Comparison of ENCODE assay signal across 1 cellular context in the genomic region with DNA sequence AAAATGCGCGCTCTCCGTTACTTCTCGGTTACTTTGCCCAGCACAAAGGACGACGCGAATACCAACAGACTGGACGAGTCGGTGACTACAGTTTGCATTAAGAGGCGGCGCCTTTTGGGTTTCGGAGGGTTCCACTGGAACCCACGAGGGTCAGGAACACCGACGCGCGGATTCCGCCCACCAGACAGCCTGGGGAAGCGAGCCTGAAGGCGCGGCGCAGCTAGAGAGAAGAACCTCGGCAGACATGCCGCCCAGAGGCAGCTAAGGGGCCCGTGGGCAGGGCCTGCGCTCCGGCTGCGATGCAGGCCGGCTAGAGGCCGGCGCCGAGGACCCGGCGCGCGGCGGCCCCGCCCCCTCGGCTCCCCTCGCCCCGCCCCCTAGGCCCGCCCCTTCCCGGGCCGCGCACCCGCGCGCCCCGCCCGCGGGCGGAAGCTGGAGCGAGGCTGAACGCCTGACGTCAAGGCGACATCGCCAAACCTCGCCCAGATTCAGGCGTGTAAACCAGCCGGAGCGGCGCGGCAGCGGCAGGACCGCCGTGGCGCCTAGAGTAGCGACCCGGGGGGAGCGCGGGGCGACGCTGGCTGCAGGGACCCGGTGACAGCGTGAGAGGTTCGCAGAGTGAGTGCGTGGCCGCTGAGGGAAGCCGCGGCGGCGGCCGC.
TF ChIP-seq lines count a peak whose summit lies in the region.

A gene (plus strand): TSS at position 465 of the 659 bp plus-strand sequence. CDS start 37,826 bp downstream, outside the sequence.

TF ChIP-seq in HepG2, 621 proteins besides CTCF, POLR2A, EP300 and RAD21 (continued from another document):
- TF ChIP-seq, protein P1, sequence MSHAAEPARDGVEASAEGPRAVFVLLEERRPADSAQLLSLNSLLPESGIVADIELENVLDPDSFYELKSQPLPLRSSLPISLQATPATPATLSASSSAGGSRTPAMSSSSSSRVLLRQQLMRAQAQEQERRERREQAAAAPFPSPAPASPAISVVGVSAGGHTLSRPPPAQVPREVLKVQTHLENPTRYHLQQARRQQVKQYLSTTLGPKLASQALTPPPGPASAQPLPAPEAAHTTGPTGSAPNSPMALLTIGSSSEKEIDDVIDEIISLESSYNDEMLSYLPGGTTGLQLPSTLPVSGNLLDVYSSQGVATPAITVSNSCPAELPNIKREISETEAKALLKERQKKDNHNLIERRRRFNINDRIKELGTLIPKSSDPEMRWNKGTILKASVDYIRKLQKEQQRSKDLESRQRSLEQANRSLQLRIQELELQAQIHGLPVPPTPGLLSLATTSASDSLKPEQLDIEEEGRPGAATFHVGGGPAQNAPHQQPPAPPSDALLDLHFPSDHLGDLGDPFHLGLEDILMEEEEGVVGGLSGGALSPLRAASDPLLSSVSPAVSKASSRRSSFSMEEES (CRISPR knock-in tag; IDR thresholded peaks at IDR 0.05): 0 out of 2 replicates have a peak, but pooled peaks have one; percentile 19
- peak; percentile 78; the same call in 1 of the 2 replicates for TF ChIP-seq ZNF335 (CRISPR knock-in tag; IDR thresholded peaks at IDR 0.05)
- TF ChIP-seq HDAC1 (CRISPR knock-in tag; IDR thresholded peaks at IDR 0.05): peak; percentile 72
- TF ChIP-seq, protein P2, sequence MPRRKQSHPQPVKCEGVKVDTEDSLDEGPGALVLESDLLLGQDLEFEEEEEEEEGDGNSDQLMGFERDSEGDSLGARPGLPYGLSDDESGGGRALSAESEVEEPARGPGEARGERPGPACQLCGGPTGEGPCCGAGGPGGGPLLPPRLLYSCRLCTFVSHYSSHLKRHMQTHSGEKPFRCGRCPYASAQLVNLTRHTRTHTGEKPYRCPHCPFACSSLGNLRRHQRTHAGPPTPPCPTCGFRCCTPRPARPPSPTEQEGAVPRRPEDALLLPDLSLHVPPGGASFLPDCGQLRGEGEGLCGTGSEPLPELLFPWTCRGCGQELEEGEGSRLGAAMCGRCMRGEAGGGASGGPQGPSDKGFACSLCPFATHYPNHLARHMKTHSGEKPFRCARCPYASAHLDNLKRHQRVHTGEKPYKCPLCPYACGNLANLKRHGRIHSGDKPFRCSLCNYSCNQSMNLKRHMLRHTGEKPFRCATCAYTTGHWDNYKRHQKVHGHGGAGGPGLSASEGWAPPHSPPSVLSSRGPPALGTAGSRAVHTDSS (CRISPR knock-in tag; conservative IDR thresholded peaks at IDR 0.05): no peak
- TF ChIP-seq, protein P3, sequence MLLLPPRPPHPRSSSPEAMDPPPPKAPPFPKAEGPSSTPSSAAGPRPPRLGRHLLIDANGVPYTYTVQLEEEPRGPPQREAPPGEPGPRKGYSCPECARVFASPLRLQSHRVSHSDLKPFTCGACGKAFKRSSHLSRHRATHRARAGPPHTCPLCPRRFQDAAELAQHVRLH (CRISPR knock-in tag; IDR thresholded peaks at IDR 0.05; ENCODE audit: borderline replicate concordance, low read depth): peak; percentile 54; the same call in 1 of the 2 replicates
- peak; percentile 13; the same call in 1 of the 2 replicates for TF ChIP-seq YEATS2 (CRISPR knock-in tag; IDR thresholded peaks at IDR 0.05; ENCODE audit: borderline replicate concordance)
- TF ChIP-seq POLR2AphosphoS5 (IDR thresholded peaks at IDR 0.05; ENCODE audit: low read depth, low read length): peak; percentile 85
- TF ChIP-seq ZNF879 (CRISPR knock-in tag; IDR thresholded peaks at IDR 0.05): no peak
- TF ChIP-seq ZNF790 (CRISPR knock-in tag; IDR thresholded peaks at IDR 0.05; ENCODE audit: borderline replicate concordance): no peak
- TF ChIP-seq MAF1 (CRISPR knock-in tag; IDR thresholded peaks at IDR 0.05; ENCODE audit: borderline replicate concordance): no peak
- TF ChIP-seq ZFP1 (CRISPR knock-in tag; IDR thresholded peaks at IDR 0.05): no peak
- TF ChIP-seq KDM3A (CRISPR knock-in tag; IDR thresholded peaks at IDR 0.05; ENCODE audit: low read depth): no peak
- TF ChIP-seq EED (CRISPR knock-in tag; IDR thresholded peaks at IDR 0.05): no peak
- TF ChIP-seq ZNF737 (CRISPR knock-in tag; IDR thresholded peaks at IDR 0.05; ENCODE audit: borderline replicate concordance): no peak
- TF ChIP-seq HNRNPL (IDR thresholded peaks at IDR 0.05; ENCODE audit: low read depth, low read length): 0 out of 2 replicates have a peak, but pooled peaks have one; percentile 25
- TF ChIP-seq, protein P4, sequence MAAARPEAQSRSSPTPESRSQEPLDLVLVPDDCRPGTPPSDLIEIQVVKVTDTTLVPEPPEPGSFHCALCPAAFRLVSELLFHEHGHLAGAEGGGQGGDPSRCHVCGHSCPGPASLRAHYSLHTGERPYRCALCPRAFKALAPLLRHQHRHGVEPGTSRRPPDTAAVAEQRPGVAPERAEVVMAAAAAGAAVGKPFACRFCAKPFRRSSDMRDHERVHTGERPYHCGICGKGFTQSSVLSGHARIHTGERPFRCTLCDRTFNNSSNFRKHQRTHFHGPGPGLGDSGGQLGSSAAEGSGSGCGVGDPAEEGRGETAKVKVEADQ (CRISPR knock-in tag; IDR thresholded peaks at IDR 0.05; ENCODE audit: borderline replicate concordance): peak; percentile 25; the same call in 1 of the 2 replicates
- TF ChIP-seq, protein P5, sequence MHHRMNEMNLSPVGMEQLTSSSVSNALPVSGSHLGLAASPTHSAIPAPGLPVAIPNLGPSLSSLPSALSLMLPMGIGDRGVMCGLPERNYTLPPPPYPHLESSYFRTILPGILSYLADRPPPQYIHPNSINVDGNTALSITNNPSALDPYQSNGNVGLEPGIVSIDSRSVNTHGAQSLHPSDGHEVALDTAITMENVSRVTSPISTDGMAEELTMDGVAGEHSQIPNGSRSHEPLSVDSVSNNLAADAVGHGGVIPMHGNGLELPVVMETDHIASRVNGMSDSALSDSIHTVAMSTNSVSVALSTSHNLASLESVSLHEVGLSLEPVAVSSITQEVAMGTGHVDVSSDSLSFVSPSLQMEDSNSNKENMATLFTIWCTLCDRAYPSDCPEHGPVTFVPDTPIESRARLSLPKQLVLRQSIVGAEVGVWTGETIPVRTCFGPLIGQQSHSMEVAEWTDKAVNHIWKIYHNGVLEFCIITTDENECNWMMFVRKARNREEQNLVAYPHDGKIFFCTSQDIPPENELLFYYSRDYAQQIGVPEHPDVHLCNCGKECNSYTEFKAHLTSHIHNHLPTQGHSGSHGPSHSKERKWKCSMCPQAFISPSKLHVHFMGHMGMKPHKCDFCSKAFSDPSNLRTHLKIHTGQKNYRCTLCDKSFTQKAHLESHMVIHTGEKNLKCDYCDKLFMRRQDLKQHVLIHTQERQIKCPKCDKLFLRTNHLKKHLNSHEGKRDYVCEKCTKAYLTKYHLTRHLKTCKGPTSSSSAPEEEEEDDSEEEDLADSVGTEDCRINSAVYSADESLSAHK (CRISPR knock-in tag; IDR thresholded peaks at IDR 0.05; ENCODE audit: borderline replicate concordance): no peak
- TF ChIP-seq, protein P6, sequence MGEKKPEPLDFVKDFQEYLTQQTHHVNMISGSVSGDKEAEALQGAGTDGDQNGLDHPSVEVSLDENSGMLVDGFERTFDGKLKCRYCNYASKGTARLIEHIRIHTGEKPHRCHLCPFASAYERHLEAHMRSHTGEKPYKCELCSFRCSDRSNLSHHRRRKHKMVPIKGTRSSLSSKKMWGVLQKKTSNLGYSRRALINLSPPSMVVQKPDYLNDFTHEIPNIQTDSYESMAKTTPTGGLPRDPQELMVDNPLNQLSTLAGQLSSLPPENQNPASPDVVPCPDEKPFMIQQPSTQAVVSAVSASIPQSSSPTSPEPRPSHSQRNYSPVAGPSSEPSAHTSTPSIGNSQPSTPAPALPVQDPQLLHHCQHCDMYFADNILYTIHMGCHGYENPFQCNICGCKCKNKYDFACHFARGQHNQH (CRISPR knock-in tag; IDR thresholded peaks at IDR 0.05): peak; percentile 57; the same call in 1 of the 2 replicates
- TF ChIP-seq, protein P7, sequence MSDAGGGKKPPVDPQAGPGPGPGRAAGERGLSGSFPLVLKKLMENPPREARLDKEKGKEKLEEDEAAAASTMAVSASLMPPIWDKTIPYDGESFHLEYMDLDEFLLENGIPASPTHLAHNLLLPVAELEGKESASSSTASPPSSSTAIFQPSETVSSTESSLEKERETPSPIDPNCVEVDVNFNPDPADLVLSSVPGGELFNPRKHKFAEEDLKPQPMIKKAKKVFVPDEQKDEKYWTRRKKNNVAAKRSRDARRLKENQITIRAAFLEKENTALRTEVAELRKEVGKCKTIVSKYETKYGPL (CRISPR knock-in tag; IDR thresholded peaks at IDR 0.05): no peak
- TF ChIP-seq ZNF33A (CRISPR knock-in tag; IDR thresholded peaks at IDR 0.05; ENCODE audit: borderline replicate concordance): no peak
- TF ChIP-seq, protein P8, sequence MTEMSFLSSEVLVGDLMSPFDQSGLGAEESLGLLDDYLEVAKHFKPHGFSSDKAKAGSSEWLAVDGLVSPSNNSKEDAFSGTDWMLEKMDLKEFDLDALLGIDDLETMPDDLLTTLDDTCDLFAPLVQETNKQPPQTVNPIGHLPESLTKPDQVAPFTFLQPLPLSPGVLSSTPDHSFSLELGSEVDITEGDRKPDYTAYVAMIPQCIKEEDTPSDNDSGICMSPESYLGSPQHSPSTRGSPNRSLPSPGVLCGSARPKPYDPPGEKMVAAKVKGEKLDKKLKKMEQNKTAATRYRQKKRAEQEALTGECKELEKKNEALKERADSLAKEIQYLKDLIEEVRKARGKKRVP (CRISPR knock-in tag; IDR thresholded peaks at IDR 0.05): no peak
- TF ChIP-seq ZNF24 (IDR thresholded peaks at IDR 0.05): no peak
- peak; percentile 65 for TF ChIP-seq GATA4 (IDR thresholded peaks at IDR 0.05; ENCODE audit: borderline replicate concordance, low read depth)
- no peak for TF ChIP-seq ESRRA (CRISPR knock-in tag; IDR thresholded peaks at IDR 0.05; ENCODE audit: low read depth)
- TF ChIP-seq ATRX (CRISPR knock-in tag; IDR thresholded peaks at IDR 0.05; ENCODE audit: borderline replicate concordance): no peak
- no peak for TF ChIP-seq MAFF (IDR thresholded peaks at IDR 0.05; ENCODE audit: low read depth, low read length)
- TF ChIP-seq YEATS4 (CRISPR knock-in tag; IDR thresholded peaks at IDR 0.05; ENCODE audit: borderline replicate concordance): peak; percentile 83
- TF ChIP-seq ZNF572 (CRISPR knock-in tag; IDR thresholded peaks at IDR 0.05): no peak
- TF ChIP-seq, protein P9, sequence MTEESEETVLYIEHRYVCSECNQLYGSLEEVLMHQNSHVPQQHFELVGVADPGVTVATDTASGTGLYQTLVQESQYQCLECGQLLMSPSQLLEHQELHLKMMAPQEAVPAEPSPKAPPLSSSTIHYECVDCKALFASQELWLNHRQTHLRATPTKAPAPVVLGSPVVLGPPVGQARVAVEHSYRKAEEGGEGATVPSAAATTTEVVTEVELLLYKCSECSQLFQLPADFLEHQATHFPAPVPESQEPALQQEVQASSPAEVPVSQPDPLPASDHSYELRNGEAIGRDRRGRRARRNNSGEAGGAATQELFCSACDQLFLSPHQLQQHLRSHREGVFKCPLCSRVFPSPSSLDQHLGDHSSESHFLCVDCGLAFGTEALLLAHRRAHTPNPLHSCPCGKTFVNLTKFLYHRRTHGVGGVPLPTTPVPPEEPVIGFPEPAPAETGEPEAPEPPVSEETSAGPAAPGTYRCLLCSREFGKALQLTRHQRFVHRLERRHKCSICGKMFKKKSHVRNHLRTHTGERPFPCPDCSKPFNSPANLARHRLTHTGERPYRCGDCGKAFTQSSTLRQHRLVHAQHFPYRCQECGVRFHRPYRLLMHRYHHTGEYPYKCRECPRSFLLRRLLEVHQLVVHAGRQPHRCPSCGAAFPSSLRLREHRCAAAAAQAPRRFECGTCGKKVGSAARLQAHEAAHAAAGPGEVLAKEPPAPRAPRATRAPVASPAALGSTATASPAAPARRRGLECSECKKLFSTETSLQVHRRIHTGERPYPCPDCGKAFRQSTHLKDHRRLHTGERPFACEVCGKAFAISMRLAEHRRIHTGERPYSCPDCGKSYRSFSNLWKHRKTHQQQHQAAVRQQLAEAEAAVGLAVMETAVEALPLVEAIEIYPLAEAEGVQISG (CRISPR knock-in tag; IDR thresholded peaks at IDR 0.05): peak; percentile 61
- no peak for TF ChIP-seq RFX1 (IDR thresholded peaks at IDR 0.05)
- no peak; the same call in 1 of the 2 replicates for TF ChIP-seq ZNF329 (CRISPR knock-in tag; IDR thresholded peaks at IDR 0.05; ENCODE audit: low read depth)
- TF ChIP-seq PHF21A (CRISPR knock-in tag; IDR thresholded peaks at IDR 0.05): no peak; the same call in 1 of the 2 replicates
- no peak for TF ChIP-seq GTF3A (CRISPR knock-in tag; conservative IDR thresholded peaks at IDR 0.05)
- TF ChIP-seq, protein P10, sequence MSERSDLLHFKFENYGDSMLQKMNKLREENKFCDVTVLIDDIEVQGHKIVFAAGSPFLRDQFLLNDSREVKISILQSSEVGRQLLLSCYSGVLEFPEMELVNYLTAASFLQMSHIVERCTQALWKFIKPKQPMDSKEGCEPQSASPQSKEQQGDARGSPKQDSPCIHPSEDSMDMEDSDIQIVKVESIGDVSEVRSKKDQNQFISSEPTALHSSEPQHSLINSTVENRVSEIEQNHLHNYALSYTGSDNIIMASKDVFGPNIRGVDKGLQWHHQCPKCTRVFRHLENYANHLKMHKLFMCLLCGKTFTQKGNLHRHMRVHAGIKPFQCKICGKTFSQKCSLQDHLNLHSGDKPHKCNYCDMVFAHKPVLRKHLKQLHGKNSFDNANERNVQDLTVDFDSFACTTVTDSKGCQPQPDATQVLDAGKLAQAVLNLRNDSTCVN (CRISPR knock-in tag; IDR thresholded peaks at IDR 0.05; ENCODE audit: borderline replicate concordance): no peak
- 0 out of 2 replicates have a peak, but pooled peaks have one; percentile 11 for TF ChIP-seq NCOA1 (CRISPR knock-in tag; IDR thresholded peaks at IDR 0.05)
- peak; percentile 41 for TF ChIP-seq MED8 (CRISPR knock-in tag; IDR thresholded peaks at IDR 0.05; ENCODE audit: insufficient replicate concordance)
- TF ChIP-seq ZKSCAN1 (IDR thresholded peaks at IDR 0.05; ENCODE audit: low read length): no peak
- TF ChIP-seq, protein P11, sequence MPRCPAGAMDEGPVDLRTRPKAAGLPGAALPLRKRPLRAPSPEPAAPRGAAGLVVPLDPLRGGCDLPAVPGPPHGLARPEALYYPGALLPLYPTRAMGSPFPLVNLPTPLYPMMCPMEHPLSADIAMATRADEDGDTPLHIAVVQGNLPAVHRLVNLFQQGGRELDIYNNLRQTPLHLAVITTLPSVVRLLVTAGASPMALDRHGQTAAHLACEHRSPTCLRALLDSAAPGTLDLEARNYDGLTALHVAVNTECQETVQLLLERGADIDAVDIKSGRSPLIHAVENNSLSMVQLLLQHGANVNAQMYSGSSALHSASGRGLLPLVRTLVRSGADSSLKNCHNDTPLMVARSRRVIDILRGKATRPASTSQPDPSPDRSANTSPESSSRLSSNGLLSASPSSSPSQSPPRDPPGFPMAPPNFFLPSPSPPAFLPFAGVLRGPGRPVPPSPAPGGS (CRISPR knock-in tag; IDR thresholded peaks at IDR 0.05): no peak
- TF ChIP-seq ZNF501 (CRISPR knock-in tag; IDR thresholded peaks at IDR 0.05): peak; percentile 90
- TF ChIP-seq CEBPG (CRISPR knock-in tag; IDR thresholded peaks at IDR 0.05): no peak
- no peak for TF ChIP-seq ZNF616 (CRISPR knock-in tag; IDR thresholded peaks at IDR 0.05; ENCODE audit: low read depth)
- TF ChIP-seq ZSCAN30 (CRISPR knock-in tag; IDR thresholded peaks at IDR 0.05): peak; percentile 73; the same call in 1 of the 2 replicates
- no peak for TF ChIP-seq CHCHD3 (CRISPR knock-in tag; IDR thresholded peaks at IDR 0.05)
- TF ChIP-seq ZNF792 (CRISPR knock-in tag; IDR thresholded peaks at IDR 0.05): no peak; the same call in 1 of the 2 replicates
- no peak for TF ChIP-seq SMC3 (IDR thresholded peaks at IDR 0.05; ENCODE audit: low read length)
